In genomic region chr7:140585333-140585732, GRCh38 we compare ENCODE assay signal across 1 cellular context.
TF ChIP-seq lines count a peak whose summit lies in the region.

No MANE protein-coding gene starts in this region.

TF ChIP-seq in HepG2, 621 proteins besides CTCF, POLR2A, EP300 and RAD21:
- TF ChIP-seq FOXC1 (CRISPR knock-in tag; IDR thresholded peaks at IDR 0.05; ENCODE audit: borderline replicate concordance): no peak
- TF ChIP-seq, protein P1, sequence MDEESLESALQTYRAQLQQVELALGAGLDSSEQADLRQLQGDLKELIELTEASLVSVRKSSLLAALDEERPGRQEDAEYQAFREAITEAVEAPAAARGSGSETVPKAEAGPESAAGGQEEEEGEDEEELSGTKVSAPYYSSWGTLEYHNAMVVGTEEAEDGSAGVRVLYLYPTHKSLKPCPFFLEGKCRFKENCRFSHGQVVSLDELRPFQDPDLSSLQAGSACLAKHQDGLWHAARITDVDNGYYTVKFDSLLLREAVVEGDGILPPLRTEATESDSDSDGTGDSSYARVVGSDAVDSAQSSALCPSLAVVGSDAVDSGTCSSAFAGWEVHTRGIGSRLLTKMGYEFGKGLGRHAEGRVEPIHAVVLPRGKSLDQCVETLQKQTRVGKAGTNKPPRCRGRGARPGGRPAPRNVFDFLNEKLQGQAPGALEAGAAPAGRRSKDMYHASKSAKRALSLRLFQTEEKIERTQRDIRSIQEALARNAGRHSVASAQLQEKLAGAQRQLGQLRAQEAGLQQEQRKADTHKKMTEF (CRISPR knock-in tag; IDR thresholded peaks at IDR 0.05): no peak
- TF ChIP-seq HMG20A (CRISPR knock-in tag; IDR thresholded peaks at IDR 0.05; ENCODE audit: borderline replicate concordance): no peak
- TF ChIP-seq TEAD3 (CRISPR knock-in tag; optimal IDR thresholded peaks at IDR 0.05; ENCODE audit: borderline replicate concordance): no peak
- no peak for TF ChIP-seq NR2F6 (IDR thresholded peaks at IDR 0.05)
- no peak for TF ChIP-seq NR2F6 (CRISPR knock-in tag; IDR thresholded peaks at IDR 0.05)
- no peak for TF ChIP-seq JUN (CRISPR knock-in tag; IDR thresholded peaks at IDR 0.05)
- no peak for TF ChIP-seq NR2F2 (IDR thresholded peaks at IDR 0.05; ENCODE audit: borderline replicate concordance, low read depth)
